34 cellular contexts compared by ENCODE assay signal in the genomic region with DNA sequence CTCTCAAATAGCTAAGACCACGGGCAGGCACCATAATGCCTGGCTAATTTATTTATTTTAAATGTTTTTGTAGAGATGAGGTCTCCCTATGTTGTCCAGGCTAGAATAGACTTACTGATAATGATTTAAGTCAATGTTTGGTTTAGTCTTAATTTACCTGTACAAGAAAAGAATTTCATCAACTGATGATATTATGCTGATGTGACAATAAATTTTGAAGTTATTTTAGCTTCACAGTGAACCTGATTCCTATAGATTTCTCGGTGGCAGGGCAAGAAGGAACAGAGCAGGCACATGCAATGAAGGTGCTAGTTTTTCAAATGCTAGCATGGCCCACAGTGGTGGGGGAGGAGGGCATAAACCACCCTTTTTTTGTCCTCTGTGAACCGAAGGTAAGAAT. TPM values are rescaled to one million over a fixed set of nuclear protein-coding genes. Genes with fewer than 3 reads are reported as not detected.
"Had no signal": no experiment of that assay in that cellular context is flagged by ENCODE, and none has a peak within 500 bp of the region (broad histone marks: within the 10 kb centered on the region; RNA-seq: fewer than 3 reads in every experiment).

No MANE protein-coding gene starts in this region.

- H3K27me3 Mint-ChIP-seq: activated B cell treated with CpG ODN at 0.5 μM for 24 hours; activated CD8-positive, alpha-beta T cell treated with anti-CD3 and anti-CD28 coated beads for 36 hours; activated naive CD8-positive, alpha-beta T cell treated with anti-CD3 and anti-CD28 coated beads for 36 hours; activated T-helper 17 cell treated with anti-CD3 and anti-CD28 coated beads, Interleukin-2, amount 50 U/mL, for 72 hours; central memory CD8-positive, alpha-beta T cell; T-cell; T-helper 17 cell had no signal

- H3K9me3 ChIP-seq: Peyer's patch had no signal

- ATAC-seq: activated CD8-positive, alpha-beta T cell treated with anti-CD3 and anti-CD28 coated beads for 36 hours; activated T-cell treated with anti-CD3 and anti-CD28 coated beads, Interleukin-2, amount 50 U/mL, for 72 hours; activated T-helper 17 cell treated with anti-CD3 and anti-CD28 coated beads, Interleukin-2, amount 50 U/mL, for 72 hours; Right ventricle myocardium inferior; SK-N-SH treated with all-trans-retinoic acid at 6 μM for 48 hours; T-cell; T-helper 17 cell had no signal

- H3K4me3 Mint-ChIP-seq: activated B cell treated with CpG ODN at 0.5 μM for 24 hours; activated CD8-positive, alpha-beta T cell treated with anti-CD3 and anti-CD28 coated beads for 36 hours; activated naive CD8-positive, alpha-beta T cell treated with anti-CD3 and anti-CD28 coated beads for 36 hours; activated T-cell treated with anti-CD3 and anti-CD28 coated beads, Interleukin-2, amount 50 U/mL, for 72 hours; activated T-helper 17 cell treated with anti-CD3 and anti-CD28 coated beads, Interleukin-2, amount 50 U/mL, for 72 hours; central memory CD8-positive, alpha-beta T cell; T-cell; T-helper 17 cell had no signal

- H3K9me3 Mint-ChIP-seq: central memory CD8-positive, alpha-beta T cell had no signal

- H3K4me3 ChIP-seq: cardiac muscle cell, Peyer's patch had no signal

- H3K27ac ChIP-seq: cardiac muscle cell, Peyer's patch, VCaP had no signal

- DNase-seq: activated B cell treated with CpG ODN at 0.5 μM for 24 hours; activated CD4-positive, alpha-beta T cell treated with anti-CD3 and anti-CD28 coated beads for 4 hours; activated CD4-positive, alpha-beta T cell treated with anti-CD3 and anti-CD28 coated beads, Interleukin-2, amount 50 U/mL, for 4 hours; activated CD4-positive, CD25-positive, alpha-beta regulatory T cell treated with anti-CD3 and anti-CD28 coated beads, Interleukin-2, amount 50 U/mL, for 72 hours; activated CD8-positive, alpha-beta T cell treated with anti-CD3 and anti-CD28 coated beads for 36 hours; activated effector memory CD4-positive, alpha-beta T cell treated with anti-CD3 and anti-CD28 coated beads, Interleukin-2, amount 50 U/mL, for 16 hours; activated naive CD4-positive, alpha-beta T cell; activated naive CD4-positive, alpha-beta T cell treated with anti-CD3 and anti-CD28 coated beads, Interleukin-2, amount 50 U/mL, for 16 hours; activated naive CD8-positive, alpha-beta T cell treated with anti-CD3 and anti-CD28 coated beads for 36 hours; activated T-cell treated with anti-CD3 and anti-CD28 coated beads, Interleukin-2, amount 50 U/mL, for 1 hour; activated T-cell treated with anti-CD3 and anti-CD28 coated beads, Interleukin-2, amount 50 U/mL, for 72 hours; aorta; NCI-H1092 treated with DMSO at 0.1 percent for 48 hours; NCI-H1417; NCI-H146; NCI-H187; NCI-H2081; NCI-H446 treated with DMSO at 0.1 percent for 48 hours; NCI-H524; NCI-H69; Peyer's patch; RPMI8226; SIG-M5; T-cell; T-helper 17 cell had no signal

- H3K4me1 ChIP-seq: Peyer's patch had no signal

- H3K36me3 Mint-ChIP-seq: activated naive CD8-positive, alpha-beta T cell treated with anti-CD3 and anti-CD28 coated beads for 36 hours; T-cell had no signal

- H3K4me1 Mint-ChIP-seq: activated B cell treated with CpG ODN at 0.5 μM for 24 hours; activated T-helper 17 cell treated with anti-CD3 and anti-CD28 coated beads, Interleukin-2, amount 50 U/mL, for 72 hours; central memory CD8-positive, alpha-beta T cell had no signal

- H3K36me3 ChIP-seq: cardiac muscle cell, Peyer's patch had no signal

- H3K27me3 ChIP-seq: cardiac muscle cell, Peyer's patch had no signal

- H3K27ac Mint-ChIP-seq: activated B cell treated with CpG ODN at 0.5 μM for 24 hours; activated CD8-positive, alpha-beta T cell treated with anti-CD3 and anti-CD28 coated beads for 36 hours; activated naive CD8-positive, alpha-beta T cell treated with anti-CD3 and anti-CD28 coated beads for 36 hours; activated T-cell treated with anti-CD3 and anti-CD28 coated beads, Interleukin-2, amount 50 U/mL, for 72 hours; activated T-helper 17 cell treated with anti-CD3 and anti-CD28 coated beads, Interleukin-2, amount 50 U/mL, for 72 hours; T-cell had no signal

RNA-seq across cellular contexts. Expression of a gene that starts 42.6 kb away (rescaled TPM):
- total RNA-seq: activated B cell treated with CpG ODN at 0.5 μM for 24 hours; activated CD8-positive, alpha-beta memory T cell treated with anti-CD3 and anti-CD28 coated beads for 36 hours; activated CD8-positive, alpha-beta T cell treated with anti-CD3 and anti-CD28 coated beads for 36 hours; activated naive CD8-positive, alpha-beta T cell treated with anti-CD3 and anti-CD28 coated beads for 36 hours; activated T-helper 17 cell treated with anti-CD3 and anti-CD28 coated beads, Interleukin-2, amount 50 U/mL, for 72 hours; aorta; cardiac muscle cell; M059J; Peyer's patch; Right ventricle myocardium inferior; SK-MEL-5; T-helper 17 cell had no signal
- polyA plus RNA-seq: aorta had no signal

RNA-seq across cellular contexts. Expression of a gene that starts 44.0 kb away (rescaled TPM):
- total RNA-seq: activated B cell treated with CpG ODN at 0.5 μM for 24 hours; activated CD8-positive, alpha-beta memory T cell treated with anti-CD3 and anti-CD28 coated beads for 36 hours; activated CD8-positive, alpha-beta T cell treated with anti-CD3 and anti-CD28 coated beads for 36 hours; activated naive CD8-positive, alpha-beta T cell treated with anti-CD3 and anti-CD28 coated beads for 36 hours; activated T-cell treated with anti-CD3 and anti-CD28 coated beads, Interleukin-2, amount 50 U/mL, for 72 hours; activated T-helper 17 cell treated with anti-CD3 and anti-CD28 coated beads, Interleukin-2, amount 50 U/mL, for 72 hours; aorta; cardiac muscle cell; M059J; Peyer's patch; Right ventricle myocardium inferior; SK-MEL-5; T-cell; T-helper 17 cell had no signal
- polyA plus RNA-seq: aorta had no signal
